Comparison of ENCODE assay signal across 8 cellular contexts in the genomic region with DNA sequence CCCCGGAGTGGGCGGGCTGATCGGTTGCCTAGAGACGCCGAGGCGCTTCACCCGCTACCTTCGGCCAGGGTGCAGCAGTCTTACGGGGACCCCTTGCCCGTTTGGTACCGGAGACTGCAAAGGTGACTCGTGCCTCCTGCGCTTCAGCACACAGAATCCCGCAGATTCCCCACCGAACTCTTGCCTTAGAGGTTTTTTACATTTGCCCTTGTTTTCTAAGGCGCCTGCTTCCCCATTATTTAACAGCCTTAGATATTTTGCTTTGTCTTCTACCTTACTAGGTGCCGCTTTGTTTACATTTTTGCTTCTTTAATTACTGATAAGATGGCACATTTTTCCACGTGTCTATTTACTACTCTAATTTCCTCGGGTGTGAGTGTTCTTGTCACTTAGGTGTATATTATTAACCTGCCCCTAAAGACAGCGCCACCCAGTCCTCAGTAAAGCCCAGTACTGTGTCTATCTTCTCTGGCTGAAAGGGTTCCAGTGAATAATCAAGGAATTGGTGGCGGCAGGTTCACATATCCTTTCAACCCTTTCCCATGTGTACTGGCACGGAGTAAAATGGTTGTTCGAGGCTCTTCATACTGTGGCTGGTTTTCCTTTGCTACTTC. TPM values are rescaled to one million over a fixed set of nuclear protein-coding genes. Genes with fewer than 3 reads are reported as not detected.
DNase-seq lines count a peak whose midpoint lies in the region; ATAC-seq, FAIRE-seq and TF ChIP-seq lines count a peak whose summit lies in the region.

No MANE protein-coding gene starts in this region.

- no peaks in the 10 kb centered on the region for H3K9me3 Mint-ChIP-seq in chondrocyte (ENCODE audit: low read depth)

- H3K4me1 ChIP-seq in mucosa of descending colon (ENCODE audit: low read depth): no peaks in the 10 kb centered on the region

- TF ChIP-seq CTCF in D721Med (IDR thresholded peaks at IDR 0.05; ENCODE audit: insufficient read depth, missing control alignments): peak; percentile 6
- TF ChIP-seq CTCF in chondrocyte (IDR thresholded peaks at IDR 0.05): peak; percentile 32
- no peak for TF ChIP-seq CTCF in mucosa of descending colon (IDR thresholded peaks at IDR 0.05)

- H3K4me3 Mint-ChIP-seq in chondrocyte (ENCODE audit: unreplicated experiment): peak overlapping the region; percentile 92

- no peaks in the 10 kb centered on the region for H3K27me3 Mint-ChIP-seq in chondrocyte (ENCODE audit: low read depth)

- no peaks in the 10 kb centered on the region for H3K36me3 Mint-ChIP-seq in chondrocyte (ENCODE audit: low read depth)

- no peak for DNase-seq in D721Med (ENCODE audit: insufficient read length, low spot score)
- DNase-seq in MV-4-11 (lab: John Stamatoyannopoulos, UW): peak; percentile 39
- no peak for DNase-seq in chondrocyte (ENCODE audit: low spot score)
- peak in 1 of 3 donors; percentile 15 for DNase-seq in mucosa of descending colon
- DNase-seq in NCI-H1694 treated with DMSO at 0.1 percent for 48 hours (lab: John Stamatoyannopoulos, UW): no peak
- DNase-seq in cerebellum (ENCODE audit: low spot score): no peak
- DNase-seq in HK-2 (ENCODE audit: unreplicated experiment): no peak

- peak overlapping the region; percentile 59 for H3K4me3 ChIP-seq in mucosa of descending colon

- ATAC-seq in mucosa of descending colon: peak; percentile 6
- ATAC-seq in GM21717 (IDR thresholded peaks at IDR 0.05; ENCODE audit: unreplicated experiment): no peak

- no peak for FAIRE-seq in D721Med (lab: Jason Lieb, UNC)

- no peaks in the 10 kb centered on the region for H3K9me3 ChIP-seq in mucosa of descending colon

- no peaks in the 10 kb centered on the region for H3K36me3 ChIP-seq in mucosa of descending colon (ENCODE audit: low read depth)

- peaks cover 20% of the 10 kb centered on the region for H3K4me1 Mint-ChIP-seq in chondrocyte (ENCODE audit: low read depth)

- no peak overlapping the region for H3K27ac Mint-ChIP-seq in chondrocyte (ENCODE audit: unreplicated experiment)

- intact Hi-C loops in mucosa of descending colon (cut with DNase I, micrococcal nuclease): no loop called here

RNA-seq across cellular contexts. Expression of a gene that starts 0.6 kb away (rescaled TPM):
- 3.6 to 12.6 TPM (median 4.4 TPM) in 3 replicates for total RNA-seq in chondrocyte
- 1 to 10 TPM; 7.0 to 9.4 (median 7.8) TPM for total RNA-seq in mucosa of descending colon
- 8.9 TPM for total RNA-seq in cerebellum
